1 cellular context compared by ENCODE assay signal in genomic region chr5:159620853-159621540, GRCh38.
TF ChIP-seq lines count a peak whose summit lies in the region.

No MANE protein-coding gene starts in this region.

TF ChIP-seq in HEK293, 187 proteins besides CTCF, POLR2A, EP300 and RAD21:
- peak; percentile 56 for TF ChIP-seq ZIC2 (tag by site-specific recombination; IDR thresholded peaks at IDR 0.05)
- TF ChIP-seq ZNF785 (tag by site-specific recombination; IDR thresholded peaks at IDR 0.05): no peak
- TF ChIP-seq ZNF155 (tag by site-specific recombination; IDR thresholded peaks at IDR 0.05): no peak
TF ChIP-seq in HEK293: peak in this region for 1.
